ENCODE assay signal across 31 cellular contexts in the genomic region with DNA sequence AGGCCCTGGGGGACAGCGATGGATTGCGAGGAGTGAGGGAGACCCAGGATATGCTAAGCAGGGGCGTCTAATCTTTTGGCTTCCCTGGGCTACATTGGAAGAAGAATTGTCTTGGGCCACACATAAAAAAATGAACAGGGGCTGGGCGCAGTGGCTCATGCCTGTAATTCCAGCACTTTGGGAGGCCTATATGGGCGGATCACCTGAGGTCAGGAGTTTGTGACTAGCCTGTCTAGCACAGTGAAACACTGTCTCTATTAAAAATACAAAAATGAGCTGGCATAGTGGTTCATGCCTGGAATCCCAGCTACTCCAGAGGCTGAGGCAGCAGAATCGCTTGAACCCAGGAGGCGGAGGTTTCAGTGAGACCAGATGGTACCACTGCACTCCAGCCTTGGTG. TPM values are rescaled to one million over a fixed set of nuclear protein-coding genes. Genes with fewer than 3 reads are reported as not detected.
"Had no signal": no experiment of that assay in that cellular context is flagged by ENCODE, and none has a peak within 500 bp of the region (broad histone marks: within the 10 kb centered on the region; RNA-seq: fewer than 3 reads in every experiment).

No MANE protein-coding gene starts in this region.

- H3K4me3 ChIP-seq: stomach, suprapubic skin, testis, thoracic aorta, thyroid gland, tibial artery, tibial nerve, transverse colon, upper lobe of left lung, upper lobe of right lung, uterus, vagina had no signal

- H3K36me3 Mint-ChIP-seq: stimulated activated effector memory CD8-positive, alpha-beta T cell treated with anti-CD3 and anti-CD28 coated beads, Interleukin-12 subunit alpha, Interleukin-12 subunit beta, amount 100 ng/mL, for 72 hours; stimulated activated memory B cell treated with anti-CD40 and anti-IgM and Interleukin-4, amounts not matched to agents 10 μg/mL and 1 μg/mL and 100 μg/mL, for 72 hours; stimulated activated naive B cell treated with anti-CD40 and anti-IgM and Interleukin-4, amounts not matched to agents 10 μg/mL and 1 μg/mL and 100 μg/mL, for 72 hours; type B pancreatic cell had no signal

- H3K4me3 Mint-ChIP-seq: stimulated activated effector memory CD8-positive, alpha-beta T cell treated with anti-CD3 and anti-CD28 coated beads, Interleukin-12 subunit alpha, Interleukin-12 subunit beta, amount 100 ng/mL, for 72 hours; stimulated activated memory B cell treated with anti-CD40 and anti-IgM and Interleukin-4, amounts not matched to agents 10 μg/mL and 1 μg/mL and 100 μg/mL, for 72 hours; stimulated activated naive B cell treated with anti-CD40 and anti-IgM and Interleukin-4, amounts not matched to agents 10 μg/mL and 1 μg/mL and 100 μg/mL, for 72 hours; stimulated activated naive CD8-positive, alpha-beta T cell treated with anti-CD3 and anti-CD28 coated beads, Interleukin-15, amount 100 ng/mL, for 72 hours; stimulated activated naive CD8-positive, alpha-beta T cell treated with anti-CD3 and anti-CD28 coated beads, Interleukin-15, Interleukin-2, amounts not matched to agents 100 ng/mL and 50 ng/mL, for 24 hours; type B pancreatic cell had no signal

- H3K4me1 Mint-ChIP-seq: stimulated activated effector memory CD8-positive, alpha-beta T cell treated with anti-CD3 and anti-CD28 coated beads, Interleukin-12 subunit alpha, Interleukin-12 subunit beta, amount 100 ng/mL, for 72 hours; stimulated activated memory B cell treated with anti-CD40 and anti-IgM and Interleukin-4, amounts not matched to agents 10 μg/mL and 1 μg/mL and 100 μg/mL, for 72 hours; stimulated activated naive B cell treated with anti-CD40 and anti-IgM and Interleukin-4, amounts not matched to agents 10 μg/mL and 1 μg/mL and 100 μg/mL, for 72 hours; stimulated activated naive CD8-positive, alpha-beta T cell treated with anti-CD3 and anti-CD28 coated beads, Interleukin-15, amount 100 ng/mL, for 72 hours had no signal

- H3K27ac Mint-ChIP-seq: stimulated activated effector memory CD8-positive, alpha-beta T cell treated with anti-CD3 and anti-CD28 coated beads, Interleukin-12 subunit alpha, Interleukin-12 subunit beta, amount 100 ng/mL, for 72 hours; stimulated activated memory B cell treated with anti-CD40 and anti-IgM and Interleukin-4, amounts not matched to agents 10 μg/mL and 1 μg/mL and 100 μg/mL, for 72 hours; stimulated activated naive B cell treated with anti-CD40 and anti-IgM and Interleukin-4, amounts not matched to agents 10 μg/mL and 1 μg/mL and 100 μg/mL, for 72 hours; stimulated activated naive CD8-positive, alpha-beta T cell treated with anti-CD3 and anti-CD28 coated beads, Interleukin-15, Interleukin-2, amounts not matched to agents 100 ng/mL and 50 ng/mL, for 24 hours; type B pancreatic cell had no signal

- DNase-seq: stimulated activated CD4-positive, alpha-beta T cell treated with anti-CD3 and anti-CD28 coated beads, Interleukin-2, amount 100 ng/mL, for 48 hours; stimulated activated CD4-positive, alpha-beta T cell treated with anti-CD3 and anti-CD28 coated beads, Interleukin-4, amount 100 ng/mL, for 1 hour; stimulated activated CD4-positive, alpha-beta T cell treated with anti-CD3 and anti-CD28 coated beads, Interleukin-4, amount 100 ng/mL, for 24 hours; stimulated activated CD4-positive, alpha-beta T cell treated with anti-CD3 and anti-CD28 coated beads, Interleukin-4, amount 100 ng/mL, for 4 hours; stimulated activated CD8-positive, alpha-beta memory T cell treated with anti-CD3 and anti-CD28 coated beads, Interleukin-4, amount 100 ng/mL, for 48 hours; stimulated activated naive B cell treated with anti-CD40 and anti-IgM and Interleukin-4, amounts not matched to agents 10 μg/mL and 1 μg/mL and 100 μg/mL, for 72 hours; stimulated activated naive CD4-positive, alpha-beta T cell; stimulated activated naive CD4-positive, alpha-beta T cell treated with Interleukin-2 at 50 U/mL for 16 hours; stimulated activated naive CD8-positive, alpha-beta T cell treated with anti-CD3 and anti-CD28 coated beads, Interleukin-15, amount 100 ng/mL, for 72 hours; stimulated activated naive CD8-positive, alpha-beta T cell treated with anti-CD3 and anti-CD28 coated beads, Interleukin-15, Interleukin-2, amounts not matched to agents 100 U/mL and 50 U/mL, for 24 hours; stomach; substantia nigra; testis; thyroid gland; tibial artery; transverse colon; upper lobe of left lung; upper lobe of right lung; uterus had no signal

- H3K9me3 ChIP-seq: stomach, suprapubic skin, testis, thoracic aorta, thyroid gland, tibial nerve, transverse colon, upper lobe of left lung, upper lobe of right lung, uterus, vagina had no signal

- H3K4me1 ChIP-seq: stomach, suprapubic skin, testis, thyroid gland, tibial artery, tibial nerve, transverse colon, upper lobe of left lung, upper lobe of right lung, uterus, vagina had no signal

- H3K36me3 ChIP-seq: stomach, suprapubic skin, thoracic aorta, thyroid gland, tibial artery, tibial nerve, transverse colon, upper lobe of left lung, upper lobe of right lung, uterus, vagina had no signal

- H3K27ac ChIP-seq: stomach, suprapubic skin, testis, thoracic aorta, thyroid gland, tibial artery, tibial nerve, transverse colon, upper lobe of left lung, upper lobe of right lung, uterus, vagina had no signal

- H3K27me3 ChIP-seq: testis, thyroid gland, tibial nerve, transverse colon, upper lobe of left lung, uterus, vagina had no signal

- ATAC-seq: stimulated activated effector memory CD8-positive, alpha-beta T cell treated with anti-CD3 and anti-CD28 coated beads, Interleukin-12 subunit alpha, Interleukin-12 subunit beta, amount 100 ng/mL, for 72 hours; stimulated activated memory B cell treated with anti-CD40 and anti-IgM and Interleukin-4, amounts not matched to agents 10 μg/mL and 1 μg/mL and 100 μg/mL, for 72 hours; stimulated activated naive B cell treated with anti-CD40 and anti-IgM and Interleukin-4, amounts not matched to agents 10 μg/mL and 1 μg/mL and 100 μg/mL, for 72 hours; stimulated activated naive CD8-positive, alpha-beta T cell treated with anti-CD3 and anti-CD28 coated beads, Interleukin-15, amount 100 ng/mL, for 72 hours; stimulated activated naive CD8-positive, alpha-beta T cell treated with anti-CD3 and anti-CD28 coated beads, Interleukin-15, Interleukin-2, amounts not matched to agents 100 U/mL and 50 U/mL, for 24 hours; upper lobe of right lung had no signal

- H3K9me3 Mint-ChIP-seq: stimulated activated effector memory CD8-positive, alpha-beta T cell treated with anti-CD3 and anti-CD28 coated beads, Interleukin-12 subunit alpha, Interleukin-12 subunit beta, amount 100 ng/mL, for 72 hours; stimulated activated memory B cell treated with anti-CD40 and anti-IgM and Interleukin-4, amounts not matched to agents 10 μg/mL and 1 μg/mL and 100 μg/mL, for 72 hours; stimulated activated naive B cell treated with anti-CD40 and anti-IgM and Interleukin-4, amounts not matched to agents 10 μg/mL and 1 μg/mL and 100 μg/mL, for 72 hours; stimulated activated naive CD8-positive, alpha-beta T cell treated with anti-CD3 and anti-CD28 coated beads, Interleukin-15, amount 100 ng/mL, for 72 hours; stimulated activated naive CD8-positive, alpha-beta T cell treated with anti-CD3 and anti-CD28 coated beads, Interleukin-15, Interleukin-2, amounts not matched to agents 100 ng/mL and 50 ng/mL, for 24 hours had no signal

RNA-seq across cellular contexts. Expression of gene PRAMEF12, which starts 10.8 kb away (rescaled TPM):
- total RNA-seq: stomach, subcutaneous adipose tissue, suprapubic skin, temporal lobe, thoracic aorta, thyroid gland, tibial nerve, transverse colon, upper lobe of left lung, upper lobe of right lung, ureter, urinary bladder, uterus, vagina had no signal
- polyA plus RNA-seq: stomach, urinary bladder had no signal

RNA-seq across cellular contexts. Expression of gene CFAP107, which starts 16.8 kb away (rescaled TPM):
- total RNA-seq: stomach, subcutaneous adipose tissue, temporal lobe, thoracic aorta, thyroid gland, tibial nerve, transverse colon, upper lobe of right lung, ureter, urinary bladder, vagina had no signal
- polyA plus RNA-seq: stomach, urinary bladder had no signal

RNA-seq across cellular contexts. Expression of gene PRAMEF1, which starts 28.4 kb away (rescaled TPM):
- total RNA-seq: stomach, subcutaneous adipose tissue, suprapubic skin, temporal lobe, testis, thoracic aorta, thyroid gland, tibial nerve, transverse colon, upper lobe of left lung, upper lobe of right lung, ureter, urinary bladder, uterus, vagina had no signal
- polyA plus RNA-seq: stomach, urinary bladder had no signal

RNA-seq across cellular contexts. Expression of gene AADACL3, which starts 46.9 kb away (rescaled TPM):
- total RNA-seq: stomach, temporal lobe, testis, thoracic aorta, thyroid gland, tibial nerve, transverse colon, upper lobe of left lung, upper lobe of right lung, ureter, urinary bladder, uterus, vagina had no signal
- polyA plus RNA-seq: stomach, urinary bladder had no signal
